In the genomic region with DNA sequence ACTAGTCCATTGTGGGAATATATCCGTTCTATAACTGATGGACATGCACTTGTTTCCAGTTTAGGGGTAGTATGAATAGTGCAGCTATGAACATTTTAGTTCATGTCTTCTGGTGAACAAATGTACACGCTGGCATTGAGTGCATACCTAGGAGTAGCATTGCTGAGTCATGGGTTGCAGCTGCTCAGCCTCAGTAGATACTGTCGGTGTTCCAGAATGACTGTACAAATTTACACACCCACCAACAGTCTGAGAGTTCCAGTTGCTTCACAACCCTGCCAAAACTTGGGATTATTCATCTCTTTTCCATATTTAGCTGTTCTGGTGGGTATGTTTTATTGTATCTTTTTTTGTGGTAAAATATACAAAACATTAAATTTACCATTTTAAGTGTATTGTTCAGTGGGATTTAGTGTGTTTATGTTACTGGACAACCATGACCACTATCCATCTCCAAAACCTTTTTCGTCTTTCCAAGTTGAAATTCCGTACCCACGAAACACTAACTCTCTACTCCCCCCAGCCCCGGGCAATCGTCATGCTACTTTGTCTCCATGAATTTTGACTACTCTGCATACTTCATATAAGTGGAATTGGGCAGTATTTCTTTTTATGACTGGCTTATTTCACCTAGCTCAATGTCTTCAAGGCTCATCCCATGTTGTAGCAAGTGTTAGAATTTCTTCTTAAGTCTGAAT, we compare ENCODE assay signal across 1 cellular context.
TF ChIP-seq lines count a peak whose summit lies in the region.

No MANE protein-coding gene starts in this region.

TF ChIP-seq in GM12878, 131 proteins besides CTCF, POLR2A, EP300 and RAD21:
- 0 out of 2 replicates have a peak, but pooled peaks have one; percentile 27 for TF ChIP-seq BACH1 (IDR thresholded peaks at IDR 0.05; ENCODE audit: borderline replicate concordance)
- TF ChIP-seq, protein P1, sequence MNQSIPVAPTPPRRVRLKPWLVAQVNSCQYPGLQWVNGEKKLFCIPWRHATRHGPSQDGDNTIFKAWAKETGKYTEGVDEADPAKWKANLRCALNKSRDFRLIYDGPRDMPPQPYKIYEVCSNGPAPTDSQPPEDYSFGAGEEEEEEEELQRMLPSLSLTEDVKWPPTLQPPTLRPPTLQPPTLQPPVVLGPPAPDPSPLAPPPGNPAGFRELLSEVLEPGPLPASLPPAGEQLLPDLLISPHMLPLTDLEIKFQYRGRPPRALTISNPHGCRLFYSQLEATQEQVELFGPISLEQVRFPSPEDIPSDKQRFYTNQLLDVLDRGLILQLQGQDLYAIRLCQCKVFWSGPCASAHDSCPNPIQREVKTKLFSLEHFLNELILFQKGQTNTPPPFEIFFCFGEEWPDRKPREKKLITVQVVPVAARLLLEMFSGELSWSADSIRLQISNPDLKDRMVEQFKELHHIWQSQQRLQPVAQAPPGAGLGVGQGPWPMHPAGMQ (IDR thresholded peaks at IDR 0.05; ENCODE audit: borderline replicate concordance) = no peak
